8 cellular contexts compared by ENCODE assay signal in genomic region chr17:9644910-9645751, GRCh38. TPM values are rescaled to one million over a fixed set of nuclear protein-coding genes. Genes with fewer than 3 reads are reported as not detected.
DNase-seq lines count a peak whose midpoint lies in the region; ATAC-seq lines count a peak whose summit lies in the region.

Gene USP43 (plus strand): TSS chr17:9645517. CDS start chr17:9645633, 116 bp downstream.

- H3K27me3 Mint-ChIP-seq in activated CD4-positive, alpha-beta T cell treated with anti-CD3 and anti-CD28 coated beads for 36 hours: peaks cover 44% of the 10 kb centered on the region
- H3K27me3 Mint-ChIP-seq in activated T-helper 2 cell treated with anti-CD3 and anti-CD28 coated beads, Interferon-gamma antibody, Interleukin-2, Interleukin-4, amounts not matched to agents 10 μg/mL and 5 μg/mL and 100 μg/mL, durations not matched to agents 14 hours and 24 hours and 36 hours (ENCODE audit: low read depth): peaks cover 38% of the 10 kb centered on the region

- H3K4me3 Mint-ChIP-seq in activated CD4-positive, alpha-beta T cell treated with anti-CD3 and anti-CD28 coated beads for 36 hours: peak within 1 kb of the TSS; percentile 70
- H3K4me3 Mint-ChIP-seq in activated T-helper 2 cell treated with anti-CD3 and anti-CD28 coated beads, Interferon-gamma antibody, Interleukin-2, Interleukin-4, amounts not matched to agents 10 μg/mL and 5 μg/mL and 100 μg/mL, durations not matched to agents 14 hours and 24 hours and 36 hours (ENCODE audit: low read depth): peak within 1 kb of the TSS; percentile 74

- H3K27ac Mint-ChIP-seq in activated CD4-positive, alpha-beta T cell treated with anti-CD3 and anti-CD28 coated beads for 36 hours: peak within 1 kb of the TSS; percentile 57
- H3K27ac Mint-ChIP-seq in activated T-helper 2 cell treated with anti-CD3 and anti-CD28 coated beads, Interferon-gamma antibody, Interleukin-2, Interleukin-4, amounts not matched to agents 10 μg/mL and 5 μg/mL and 100 μg/mL, durations not matched to agents 14 hours and 24 hours and 36 hours: no peak within 1 kb of the TSS

- no peaks in the 10 kb centered on the region for H3K9me3 Mint-ChIP-seq in activated CD4-positive, alpha-beta T cell treated with anti-CD3 and anti-CD28 coated beads for 36 hours (ENCODE audit: low read depth)
- no peaks in the 10 kb centered on the region for H3K9me3 Mint-ChIP-seq in activated T-helper 2 cell treated with anti-CD3 and anti-CD28 coated beads, Interferon-gamma antibody, Interleukin-2, Interleukin-4, amounts not matched to agents 10 μg/mL and 5 μg/mL and 100 μg/mL, durations not matched to agents 14 hours and 24 hours and 36 hours

- H3K4me1 Mint-ChIP-seq in activated CD4-positive, alpha-beta T cell treated with anti-CD3 and anti-CD28 coated beads for 36 hours: peaks cover 13% of the 10 kb centered on the region
- peaks cover 14% of the 10 kb centered on the region for H3K4me1 Mint-ChIP-seq in activated T-helper 2 cell treated with anti-CD3 and anti-CD28 coated beads, Interferon-gamma antibody, Interleukin-2, Interleukin-4, amounts not matched to agents 10 μg/mL and 5 μg/mL and 100 μg/mL, durations not matched to agents 14 hours and 24 hours and 36 hours (ENCODE audit: low read depth)

- H3K36me3 Mint-ChIP-seq in activated CD4-positive, alpha-beta T cell treated with anti-CD3 and anti-CD28 coated beads for 36 hours (ENCODE audit: low read depth): no peaks in the 10 kb centered on the region
- H3K36me3 Mint-ChIP-seq in activated T-helper 2 cell treated with anti-CD3 and anti-CD28 coated beads, Interferon-gamma antibody, Interleukin-2, Interleukin-4, amounts not matched to agents 10 μg/mL and 5 μg/mL and 100 μg/mL, durations not matched to agents 14 hours and 24 hours and 36 hours (ENCODE audit: low read depth): no peaks in the 10 kb centered on the region

- POLR2A ChIA-PET in activated CD4-positive, alpha-beta T cell treated with anti-CD3 and anti-CD28 coated beads for 36 hours (lab: Charles Lee): no interaction called here

- DNase-seq in activated CD4-positive, alpha-beta T cell treated with anti-CD3 and anti-CD28 coated beads for 36 hours: peak; percentile 52
- no peak for DNase-seq in activated CD4-positive, alpha-beta T cell treated with anti-CD3 and anti-CD28 coated beads, Interleukin-2, amount 50 U/mL, for 4 hours
- DNase-seq in NCI-H146 treated with DMSO at 0.1 percent for 48 hours (lab: John Stamatoyannopoulos, UW; ENCODE audit: unreplicated experiment): peak; percentile 80
- peak; percentile 8 for DNase-seq in activated T-helper 2 cell treated with anti-CD3 and anti-CD28 coated beads, Interferon-gamma antibody, Interleukin-2, Interleukin-4, amounts not matched to agents 10 μg/mL and 5 μg/mL and 100 μg/mL, durations not matched to agents 14 hours and 24 hours and 36 hours (ENCODE audit: low spot score)
- DNase-seq in left cardiac atrium: no peak
- DNase-seq in renal cortical epithelial cell (ENCODE audit: low read depth): peak; percentile 46
- DNase-seq in HCEC 1CT: no peak

- intact Hi-C loops in activated CD4-positive, alpha-beta T cell treated with anti-CD3 and anti-CD28 coated beads for 36 hours (cut with DNase I, micrococcal nuclease): loop anchor here in 1 of 2 experiments (2.0 kb wide), 2 partner anchors 32 to 68 kb away; partner anchors contain the start of gene CFAP52
- intact Hi-C loops in activated T-helper 2 cell treated with anti-CD3 and anti-CD28 coated beads, Interferon-gamma antibody, Interleukin-2, Interleukin-4, amounts not matched to agents 10 μg/mL and 5 μg/mL and 100 μg/mL, durations not matched to agents 14 hours and 24 hours and 36 hours (cut with micrococcal nuclease): no loop called here
- intact Hi-C loops in left cardiac atrium (cut with DNase I): no loop called here

- CTCF ChIA-PET in activated CD4-positive, alpha-beta T cell treated with anti-CD3 and anti-CD28 coated beads for 36 hours (lab: Charles Lee): no interaction called here

- ATAC-seq in activated CD4-positive, alpha-beta T cell treated with anti-CD3 and anti-CD28 coated beads for 36 hours: peak; percentile 69
- ATAC-seq in left cardiac atrium (peak; percentile 43 to 79), HG03280 (IDR thresholded peaks at IDR 0.05; ENCODE audit: unreplicated experiment) (no peak)

RNA-seq across cellular contexts. Expression of gene USP43, which starts in this region (rescaled TPM):
- under 1 TPM; 0.25 to 0.33 TPM for total RNA-seq in activated CD4-positive, alpha-beta T cell treated with anti-CD3 and anti-CD28 coated beads for 36 hours
- total RNA-seq in activated T-helper 2 cell treated with anti-CD3 and anti-CD28 coated beads, Interferon-gamma antibody, Interleukin-2, Interleukin-4, amounts not matched to agents 10 μg/mL and 5 μg/mL and 100 μg/mL, durations not matched to agents 14 hours and 24 hours and 36 hours: 0.07 and 0.09 TPM in 2 replicates
- under 1 TPM in 1 of 2 donors, not detected in 1; 0.24 TPM for total RNA-seq in left cardiac atrium
- total RNA-seq in renal cortical epithelial cell: 10.3 and 14.1 TPM in 2 replicates

Comparison
In these comparisons a context has a peak if more than half of its experiments do, and no peak if none do; other contexts are left out.
1. Peak in DNase-seq and ATAC-seq in activated CD4-positive, alpha-beta T cell treated with anti-CD3 and anti-CD28 coated beads for 36 hours; RNA of the gene not detected or under 1 TPM.
2. Peak in DNase-seq in activated T-helper 2 cell treated with anti-CD3 and anti-CD28 coated beads, Interferon-gamma antibody, Interleukin-2, Interleukin-4, amounts not matched to agents 10 μg/mL and 5 μg/mL and 100 μg/mL, durations not matched to agents 14 hours and 24 hours and 36 hours; RNA of the gene not detected or under 1 TPM.
3. Peak in ATAC-seq in left cardiac atrium; RNA of the gene not detected or under 1 TPM.
4. DNase-seq: peak in NCI-H146 treated with DMSO at 0.1 percent for 48 hours (single experiment) and renal cortical epithelial cell (single experiment); none in activated CD4-positive, alpha-beta T cell treated with anti-CD3 and anti-CD28 coated beads, Interleukin-2, amount 50 U/mL, for 4 hours (0 of 2), left cardiac atrium (single experiment) and HCEC 1CT (single experiment).